ENCODE assay signal across 8 cellular contexts in the genomic region with DNA sequence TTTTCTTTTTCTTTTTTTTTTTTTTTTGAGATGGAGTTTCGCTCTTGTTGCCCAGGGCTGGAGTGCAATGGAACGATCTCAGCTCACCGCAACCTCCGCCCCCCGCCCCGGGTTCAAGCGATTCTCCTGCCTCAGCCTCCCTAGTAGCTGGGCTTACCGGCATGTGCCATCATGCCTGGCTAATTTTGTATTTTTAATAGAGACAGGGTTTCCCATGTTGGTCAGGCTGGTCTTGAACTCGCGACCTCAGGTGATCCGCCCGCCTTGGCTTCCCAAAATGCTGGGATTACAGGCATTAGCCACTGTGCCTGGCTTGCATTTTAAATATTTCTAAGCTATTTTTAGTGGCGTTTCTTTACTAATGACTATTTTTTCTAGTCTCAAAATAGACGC. TPM values are rescaled to one million over a fixed set of nuclear protein-coding genes. Genes with fewer than 3 reads are reported as not detected.
DNase-seq lines count a peak whose midpoint lies in the region; ATAC-seq and TF ChIP-seq lines count a peak whose summit lies in the region.
"Not testable (repeated sequence)": the region's sequence is repeated elsewhere in the genome, so short reads cannot be mapped to it uniquely, and the experiment has no call there.

No MANE protein-coding gene starts in this region.

- DNase-seq in HCT116 (ENCODE audit: low read depth, low spot score); SK-N-SH; effector memory CD4-positive, alpha-beta T cell; natural killer cell: not testable (repeated sequence)
- peak; percentile 29 for DNase-seq in stimulated activated CD4-positive, alpha-beta T cell treated with anti-CD3 and anti-CD28 coated beads, Interleukin-15, amount 100 ng/mL, for 24 hours

- peak overlapping the region; percentile 40 for H3K9ac ChIP-seq in HCT116 (ENCODE audit: low read length)
- H3K9ac ChIP-seq in SK-N-SH = peak overlapping the region; percentile 81
- not testable (repeated sequence) for H3K9ac ChIP-seq in iPS-15b (ENCODE audit: low read depth, low read length)

- H3K4me2 ChIP-seq in HCT116 (ENCODE audit: low read length) (peak overlapping the region; percentile 79), SK-N-SH (peak overlapping the region; percentile 78)

- H3K4me1 Mint-ChIP-seq in activated naive CD4-positive, alpha-beta T cell treated with anti-CD3 and anti-CD28 coated beads, Interleukin-2, amount 50 U/mL, for 24 hours = peaks cover 38% of the 10 kb centered on the region
- H3K4me1 Mint-ChIP-seq in natural killer cell = peaks cover 23 to 24% of the 10 kb centered on the region in 2 donors

- POLR2A ChIA-PET in HCT116 (lab: Charles Lee) = not testable (repeated sequence)
- POLR2A ChIA-PET in SK-N-SH (lab: Yijun Ruan, JAX) = interaction anchor here (0.6 to 1.6 kb wide), 2 partner anchors 74 kb away, joined by 3 to 9 read pairs; partner anchors contain the start of gene KLHDC2

- ATAC-seq in HCT116, natural killer cell: not testable (repeated sequence)

- RAD21 ChIA-PET in HCT116 (lab: Charles Lee; ENCODE audit: low non-redundant PET in 1 of 2, low total read pairs in 2 of 2, uncharacterized antibody in 2 of 2, unreplicated experiment in 2 of 2) = not testable (repeated sequence)

- H3K9me3 Mint-ChIP-seq in activated naive CD4-positive, alpha-beta T cell treated with anti-CD3 and anti-CD28 coated beads, Interleukin-2, amount 50 U/mL, for 24 hours; natural killer cell: not testable (repeated sequence)

- not testable (repeated sequence) for H3K27ac Mint-ChIP-seq in activated naive CD4-positive, alpha-beta T cell treated with anti-CD3 and anti-CD28 coated beads, Interleukin-2, amount 50 U/mL, for 24 hours
- peak overlapping the region; percentile 76 to 86 for H3K27ac Mint-ChIP-seq in natural killer cell

- H3F3A ChIP-seq in SK-N-SH (replicated peaks; ENCODE audit: insufficient read depth) = peaks cover 23% of the 10 kb centered on the region

- H3K9me2 ChIP-seq in HCT116 (ENCODE audit: insufficient read depth); SK-N-SH: not testable (repeated sequence)

- H3K9me3 ChIP-seq in HCT116 (ENCODE audit: control insufficient read depth in 1 of 2, insufficient read depth in 1 of 2, low read depth in 1 of 2, low read length in 2 of 2); SK-N-SH; effector memory CD4-positive, alpha-beta T cell (ENCODE audit: control insufficient read depth, low read length); iPS-15b (ENCODE audit: control insufficient read depth, insufficient read depth, low read length): not testable (repeated sequence)

- H3K4me1 ChIP-seq in ACC112 (ENCODE audit: control insufficient read depth, insufficient read depth, low read length, unreplicated experiment) (peaks cover 15% of the 10 kb centered on the region), HCT116 (ENCODE audit: control insufficient read depth in 1 of 2, insufficient read depth in 2 of 2, low read length in 2 of 2) (peaks cover 9 to 38% of the 10 kb centered on the region in 2 experiments)
- not testable (repeated sequence) for H3K4me1 ChIP-seq in SK-N-SH (ENCODE audit: control insufficient read depth in 1 of 2, insufficient read depth in 2 of 2, low read depth in 1 of 2, low read length in 1 of 2); effector memory CD4-positive, alpha-beta T cell (ENCODE audit: control insufficient read depth, insufficient read depth, low read length, poor library complexity, severe bottlenecking); iPS-15b (ENCODE audit: control insufficient read depth, insufficient read depth, low read length)

- intact Hi-C loops in HCT116 (cut with micrococcal nuclease) = not testable (repeated sequence)
- intact Hi-C loops in natural killer cell (cut with micrococcal nuclease) = loop anchor here (2.0 kb wide), 2 partner anchors 73 to 75 kb away; partner anchors contain the start of genes KLHDC2, MGAT2 and RPL36AL

- not testable (repeated sequence) for H3K36me3 ChIP-seq in ACC112 (ENCODE audit: insufficient read depth, low read length); HCT116 (ENCODE audit: control insufficient read depth in 1 of 2, insufficient read depth in 2 of 2, low read length in 2 of 2); SK-N-SH (replicated peaks in 1 of 2; ENCODE audit: control insufficient read depth in 1 of 2, insufficient read depth in 2 of 2, low read length in 1 of 2); effector memory CD4-positive, alpha-beta T cell (ENCODE audit: control insufficient read depth, insufficient read depth, low read length); iPS-15b (ENCODE audit: control insufficient read depth, insufficient read depth, low read length)

- not testable (repeated sequence) for H3K79me2 ChIP-seq in ACC112 (ENCODE audit: control insufficient read depth, insufficient read depth, low read length, unreplicated experiment); HCT116 (ENCODE audit: insufficient read depth, low read length)
- peaks cover 10% of the 10 kb centered on the region; the same call in 1 of the 2 replicates for H3K79me2 ChIP-seq in SK-N-SH (ENCODE audit: insufficient read depth)

- H3K27ac ChIP-seq in ACC112 (ENCODE audit: low read depth, low read length); HCT116 (ENCODE audit: low read depth, low read length); effector memory CD4-positive, alpha-beta T cell (ENCODE audit: insufficient read depth, low read length, poor library complexity, severe bottlenecking): not testable (repeated sequence)
- peak overlapping the region; percentile 71 to 90; a peak in 2 of 4 replicates for H3K27ac ChIP-seq in SK-N-SH (ENCODE audit: low read depth in 2 of 2, low read length in 1 of 2)

- BruUV-seq in HCT116 (replicated peaks; lab: Mats Ljungman, UMichigan) = not testable (repeated sequence)

- peak overlapping the region; percentile 91 for H3K4me3 ChIP-seq in ACC112 (ENCODE audit: low read depth, low read length)
- H3K4me3 ChIP-seq in HCT116 (replicated peaks in 1 of 2; ENCODE audit: low read depth in 1 of 2, low read length in 2 of 2) = peak overlapping the region; percentile 44 to 63
- H3K4me3 ChIP-seq in SK-N-SH (ENCODE audit: low read depth in 2 of 2, low read length in 1 of 2) = peak overlapping the region; percentile 61 to 78
- peak overlapping the region; percentile 70 for H3K4me3 ChIP-seq in effector memory CD4-positive, alpha-beta T cell (ENCODE audit: insufficient read depth, low read depth, low read length, poor library complexity, severe bottlenecking)
- H3K4me3 ChIP-seq in iPS-15b (ENCODE audit: low read depth, low read length) = peak overlapping the region; percentile 79

- H3K4me3 Mint-ChIP-seq in activated naive CD4-positive, alpha-beta T cell treated with anti-CD3 and anti-CD28 coated beads, Interleukin-2, amount 50 U/mL, for 24 hours = peak overlapping the region; percentile 85
- H3K4me3 Mint-ChIP-seq in natural killer cell = peak overlapping the region; percentile 82

- CTCF ChIA-PET in HCT116 (lab: Charles Lee) = not testable (repeated sequence)
- CTCF ChIA-PET in SK-N-SH (lab: Yijun Ruan, JAX) = interaction anchor here (1.2 kb wide), 1 partner anchor 74 kb away, joined by 3 read pairs; the partner anchor contains the start of gene KLHDC2

- H3K36me3 Mint-ChIP-seq in activated naive CD4-positive, alpha-beta T cell treated with anti-CD3 and anti-CD28 coated beads, Interleukin-2, amount 50 U/mL, for 24 hours; natural killer cell: not testable (repeated sequence)

- not testable (repeated sequence) for TF ChIP-seq CTCF in HCT116 (IDR thresholded peaks at IDR 0.05 in 2 of 3, conservative IDR thresholded peaks at IDR 0.05 in 1 of 3; ENCODE audit: borderline replicate concordance in 1 of 3, insufficient read depth in 1 of 3, low read depth in 2 of 3, low read length in 2 of 3); SK-N-SH (IDR thresholded peaks at IDR 0.05); natural killer cell (IDR thresholded peaks at IDR 0.05)

- TF ChIP-seq POLR2A in HCT116 (IDR thresholded peaks at IDR 0.05; ENCODE audit: borderline replicate concordance, extremely low read depth, insufficient read depth, insufficient read length) = not testable (repeated sequence)

- not testable (repeated sequence) for H3K27me3 Mint-ChIP-seq in activated naive CD4-positive, alpha-beta T cell treated with anti-CD3 and anti-CD28 coated beads, Interleukin-2, amount 50 U/mL, for 24 hours; natural killer cell (ENCODE audit: low read depth in 2 of 2)

- TF ChIP-seq RAD21 in HCT116 (IDR thresholded peaks at IDR 0.05; ENCODE audit: low read depth); SK-N-SH (IDR thresholded peaks at IDR 0.05; ENCODE audit: low read length): not testable (repeated sequence)

- H4K20me1 ChIP-seq in HCT116 (ENCODE audit: insufficient read depth); SK-N-SH (ENCODE audit: insufficient read depth): not testable (repeated sequence)

- not testable (repeated sequence) for H2AFZ ChIP-seq in ACC112 (ENCODE audit: low read length, unreplicated experiment); HCT116 (ENCODE audit: low read depth, low read length, poor library complexity, severe bottlenecking)
- H2AFZ ChIP-seq in SK-N-SH (ENCODE audit: low read depth) = peak overlapping the region; percentile 99

- WGBS in SK-N-SH (ENCODE audit: low lambda C conversion rate) = 17% methylated on average over 14 of the region's 14 CpGs

- not testable (repeated sequence) for TF ChIP-seq EP300 in SK-N-SH (IDR thresholded peaks at IDR 0.05; ENCODE audit: borderline replicate concordance in 1 of 2, low read depth in 1 of 2, low read length in 1 of 2)

- not testable (repeated sequence) for H3K27me3 ChIP-seq in ACC112 (ENCODE audit: insufficient read depth, low read length); HCT116 (ENCODE audit: insufficient read depth, low read length); SK-N-SH (ENCODE audit: insufficient read depth); effector memory CD4-positive, alpha-beta T cell (replicated peaks; ENCODE audit: control insufficient read depth, insufficient read depth, low read length, poor library complexity, severe bottlenecking)
- H3K27me3 ChIP-seq in iPS-15b (ENCODE audit: control insufficient read depth, insufficient read depth, low read length) = peaks cover 28% of the 10 kb centered on the region

RNA-seq across cellular contexts. Expression of gene KLHDC1, which starts 0.8 kb away (rescaled TPM):
- total RNA-seq in HCT116 (2021; ENCODE audit: unreplicated experiment) (0.98 TPM), natural killer cell (1 to 10 TPM; 6.3 to 7.0 (median 6.9) TPM)
- 0.26 and 0.32 TPM in 2 replicates for polyA plus RNA-seq in HCT116 (2012)
- 0.31 and 0.60 TPM in 2 replicates for polyA plus RNA-seq in SK-N-SH (2012; rRNA removed)
- 0.50 and 0.76 TPM in 2 replicates for polyA plus RNA-seq in SK-N-SH (2012; cell fraction: cytosol; rRNA removed)
- polyA plus RNA-seq in SK-N-SH (2012; cell fraction: nucleus; rRNA removed) = 0.82 and 1.6 TPM in 2 replicates

RNA-seq across cellular contexts. Expression of gene POLE2, which starts 5.7 kb away (rescaled TPM):
- total RNA-seq in HCT116 (2021; ENCODE audit: unreplicated experiment) (24.5 TPM), natural killer cell (1 to 10 TPM; 3.0 to 4.5 (median 4.1) TPM)
- polyA plus RNA-seq in HCT116 (2012) = 10.5 and 15.4 TPM in 2 replicates
- polyA plus RNA-seq in SK-N-SH (2012; rRNA removed) = 8.1 and 8.5 TPM in 2 replicates
- polyA plus RNA-seq in SK-N-SH (2012; cell fraction: cytosol; rRNA removed) = 10.1 and 10.6 TPM in 2 replicates
- 9.5 and 10.0 TPM in 2 replicates for polyA plus RNA-seq in SK-N-SH (2012; cell fraction: nucleus; rRNA removed)

RNA-seq across cellular contexts. Expression of gene DNAAF2, which starts 58.7 kb away (rescaled TPM):
- total RNA-seq in HCT116 (2021; ENCODE audit: unreplicated experiment) (13.7 TPM), natural killer cell (10 to 100 TPM; 10.5 to 16.2 (median 11.4) TPM)
- polyA plus RNA-seq in HCT116 (2012) = 6.0 and 6.9 TPM in 2 replicates
- polyA plus RNA-seq in SK-N-SH (2012; rRNA removed) = 8.9 and 9.9 TPM in 2 replicates
- polyA plus RNA-seq in SK-N-SH (2012; cell fraction: cytosol; rRNA removed) = 10.8 and 11.4 TPM in 2 replicates
- polyA plus RNA-seq in SK-N-SH (2012; cell fraction: nucleus; rRNA removed) = 5.8 and 9.6 TPM in 2 replicates
